ENCODE assay signal across 11 cellular contexts in the genomic region with DNA sequence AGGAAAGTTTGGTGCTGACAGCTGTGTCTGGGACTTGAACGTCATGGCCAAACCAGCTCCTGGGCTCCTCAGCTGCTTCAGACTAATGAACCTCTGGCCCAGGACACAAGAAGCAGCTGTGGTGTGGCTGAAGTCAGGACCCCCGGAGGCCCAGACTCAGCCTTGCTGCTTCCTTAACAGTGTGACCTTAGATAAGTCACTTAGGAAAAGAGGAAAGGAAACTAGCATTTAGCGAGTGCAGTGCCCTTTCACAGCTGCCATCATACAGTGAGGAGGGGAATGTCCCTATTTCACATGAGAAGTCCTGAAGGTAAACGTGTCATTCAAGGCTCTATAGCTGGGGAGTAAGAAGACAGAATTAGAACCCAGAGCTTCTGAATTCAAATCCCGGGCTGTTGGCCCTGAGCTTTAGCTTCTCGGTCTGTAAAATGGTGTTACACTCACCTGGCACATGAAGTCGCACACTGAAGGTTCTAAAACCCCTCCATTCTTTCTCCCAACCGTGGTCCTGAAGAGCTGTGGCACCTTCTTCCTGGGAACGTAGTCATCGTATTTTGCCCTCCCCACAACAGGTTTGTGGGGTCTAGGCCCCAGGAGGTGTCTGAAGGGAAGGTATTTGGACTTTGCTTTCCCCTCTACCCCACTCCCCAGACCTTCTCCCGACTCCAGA. TPM values are rescaled to one million over a fixed set of nuclear protein-coding genes. Genes with fewer than 3 reads are reported as not detected.
DNase-seq lines count a peak whose midpoint lies in the region; ATAC-seq, FAIRE-seq and TF ChIP-seq lines count a peak whose summit lies in the region.
"Had no signal": no experiment of that assay in that cellular context is flagged by ENCODE, and none has a peak within 500 bp of the region (broad histone marks: within the 10 kb centered on the region; RNA-seq: fewer than 3 reads in every experiment).

No MANE protein-coding gene starts in this region.

- no peaks in the 10 kb centered on the region for H3K9me3 Mint-ChIP-seq in glutamatergic neuron (ENCODE audit: unreplicated experiment)

- H3K4me3 Mint-ChIP-seq in glutamatergic neuron (ENCODE audit: unreplicated experiment), result peak overlapping the region; percentile 65
- H3K4me3 Mint-ChIP-seq: activated CD8-positive, alpha-beta memory T cell treated with anti-CD3 and anti-CD28 coated beads, Interleukin-2, amount 10 ng/mL, durations not matched to agents 7 days and 5 days had no signal

- no peaks in the 10 kb centered on the region for H3K36me3 Mint-ChIP-seq in glutamatergic neuron (ENCODE audit: unreplicated experiment)
- H3K36me3 Mint-ChIP-seq: activated CD8-positive, alpha-beta memory T cell treated with anti-CD3 and anti-CD28 coated beads, Interleukin-2, amount 10 ng/mL, durations not matched to agents 7 days and 5 days had no signal

- peaks cover 9% of the 10 kb centered on the region for H3K27me3 Mint-ChIP-seq in glutamatergic neuron (ENCODE audit: unreplicated experiment)

- TF ChIP-seq CTCF in glutamatergic neuron (IDR thresholded peaks at IDR 0.05; ENCODE audit: partially characterized antibody, unreplicated experiment), result no peak

- peak; percentile 48 for ATAC-seq in sciatic nerve

- intact Hi-C loops in sciatic nerve (cut with DNase I), result no loop called here

- in situ Hi-C loops in G401 (cut with HindIII; ENCODE audit: low sequenced_read_pairs), result no loop called here

- DNase-seq in GM18507 (ENCODE audit: extremely low spot score, insufficient read length, low read depth) (no peak), MV-4-11 (lab: John Stamatoyannopoulos, UW) (peak; percentile 88), glutamatergic neuron (no peak), sciatic nerve (ENCODE audit: low spot score) (no peak), NCI-H2107 (lab: John Stamatoyannopoulos, UW) (no peak), G401 (ENCODE audit: low spot score) (no peak), D341Med (ENCODE audit: low spot score) (no peak)
- DNase-seq in stimulated activated naive CD4-positive, alpha-beta T cell (lab: John Stamatoyannopoulos, UW), result no peak
- DNase-seq: activated CD8-positive, alpha-beta memory T cell treated with anti-CD3 and anti-CD28 coated beads, Interleukin-2, amount 10 ng/mL, durations not matched to agents 7 days and 5 days; NCI-H748 treated with DMSO at 0.1 percent for 48 hours had no signal

- peaks cover 5% of the 10 kb centered on the region for H3K4me1 Mint-ChIP-seq in glutamatergic neuron (ENCODE audit: low read depth, unreplicated experiment)

- peak; percentile 78 for FAIRE-seq in GM18507 (lab: Jason Lieb, UNC)

- H3K27ac Mint-ChIP-seq in glutamatergic neuron (ENCODE audit: unreplicated experiment), result no peak overlapping the region
- H3K27ac Mint-ChIP-seq: activated CD8-positive, alpha-beta memory T cell treated with anti-CD3 and anti-CD28 coated beads, Interleukin-2, amount 10 ng/mL, durations not matched to agents 7 days and 5 days had no signal

RNA-seq across cellular contexts. Expression of a gene that starts 0.9 kb away (rescaled TPM):
- total RNA-seq in glutamatergic neuron (ENCODE audit: unreplicated experiment) (4.6 TPM), sciatic nerve (67.5 TPM)
- 0.51 and 1.5 TPM in 2 replicates for total RNA-seq in G401 (2014; rRNA removed; shearing (Covaris generic))
- total RNA-seq: activated CD8-positive, alpha-beta memory T cell treated with anti-CD3 and anti-CD28 coated beads, Interleukin-2, amount 10 ng/mL, durations not matched to agents 7 days and 5 days had no signal

RNA-seq across cellular contexts. Expression of a gene that starts 13.1 kb away (rescaled TPM):
- 84.3 TPM for total RNA-seq in glutamatergic neuron (ENCODE audit: unreplicated experiment)
- total RNA-seq in sciatic nerve, result 24.8 TPM
- total RNA-seq in G401 (2014; rRNA removed; shearing (Covaris generic)), result 150 and 199 TPM in 2 replicates

RNA-seq across cellular contexts. Expression of a gene that starts 15.3 kb away (rescaled TPM):
- total RNA-seq in glutamatergic neuron (ENCODE audit: unreplicated experiment), result 32.2 TPM
- total RNA-seq in sciatic nerve, result 105 TPM
- total RNA-seq in G401 (2014; rRNA removed; shearing (Covaris generic)), result 10.0 and 14.7 TPM in 2 replicates

RNA-seq across cellular contexts. Expression of a gene that starts 20.3 kb away (rescaled TPM):
- total RNA-seq in glutamatergic neuron (ENCODE audit: unreplicated experiment) (2.7 TPM), sciatic nerve (1.4 TPM)
- not detected in 2 replicates for total RNA-seq in G401 (2014; rRNA removed; shearing (Covaris generic))
- total RNA-seq: ureter had no signal

RNA-seq across cellular contexts. Expression of a gene that starts 38.4 kb away (rescaled TPM):
- total RNA-seq in glutamatergic neuron (ENCODE audit: unreplicated experiment), result 56.7 TPM
- total RNA-seq in sciatic nerve, result 36.1 TPM
- 53.7 and 75.4 TPM in 2 replicates for total RNA-seq in G401 (2014; rRNA removed; shearing (Covaris generic))

Comparison
In these comparisons a context has a peak if more than half of its experiments do, and no peak if none do; other contexts are left out.
1. RNA of a gene that starts 0.9 kb away (total RNA-seq): 67.5 TPM in sciatic nerve (single experiment); 4.6 TPM in glutamatergic neuron (single experiment) and 0.51 to 1.5 TPM in G401; every median in the first group is over 10 times any median in the second.